2 cellular contexts compared by ENCODE assay signal in the genomic region with DNA sequence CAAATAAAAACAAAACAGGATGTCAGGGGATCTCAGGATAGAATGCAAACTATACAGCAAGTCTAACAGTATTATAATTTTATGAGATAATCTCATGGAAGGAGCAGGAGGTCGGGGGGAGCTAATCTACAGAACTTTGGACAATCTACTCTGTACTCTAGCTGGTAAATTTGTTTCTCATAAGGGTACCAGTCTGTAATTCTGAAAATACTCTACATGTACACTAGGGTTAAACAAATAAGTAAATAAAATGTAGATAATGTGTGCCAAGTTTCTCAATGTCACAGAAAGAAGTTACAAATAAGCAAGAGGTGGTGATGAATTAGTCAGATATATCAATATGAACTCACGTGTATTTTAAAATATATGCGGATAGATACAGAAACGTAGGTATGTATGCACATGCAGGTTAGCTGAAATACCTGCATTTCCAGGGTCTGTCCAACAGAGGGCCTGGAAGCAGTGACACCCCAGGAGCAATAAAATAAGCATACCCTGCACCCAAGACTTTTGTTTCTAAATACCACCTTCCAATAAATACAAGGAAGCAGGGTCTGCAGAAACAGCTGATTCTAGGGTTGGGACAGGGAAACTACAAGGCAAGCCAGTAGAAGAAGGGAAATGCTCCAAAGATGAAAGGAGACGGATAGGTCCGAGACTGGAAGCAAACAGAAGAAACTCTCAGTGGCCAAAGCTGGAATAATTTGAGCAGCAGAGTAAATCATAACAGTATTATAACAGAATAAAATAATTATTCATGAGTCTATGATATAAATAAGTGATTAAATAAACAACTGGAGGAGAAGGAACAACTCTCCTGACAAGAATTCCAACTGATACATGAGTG.
A peak's percentile ranks its signal among the peaks of the same experiment; 100 is the strongest.
TF ChIP-seq lines count a peak whose summit lies in the region.

No MANE protein-coding gene starts in this region.

TF ChIP-seq in SK-N-SH, 30 proteins besides CTCF, POLR2A, EP300 and RAD21:
- 0 out of 2 replicates have a peak, but pooled peaks have one; percentile 11 for TF ChIP-seq MXI1 (IDR thresholded peaks at IDR 0.05; ENCODE audit: low read depth, low read length)
- no peak for TF ChIP-seq POLR2AphosphoS5 (IDR thresholded peaks at IDR 0.05; ENCODE audit: low read depth, low read length)
- peak; percentile 64 for TF ChIP-seq SMC3 (IDR thresholded peaks at IDR 0.05; ENCODE audit: low read depth, low read length)

TF ChIP-seq in GM12878, 131 proteins besides CTCF, POLR2A, EP300 and RAD21:
- TF ChIP-seq, protein P1, sequence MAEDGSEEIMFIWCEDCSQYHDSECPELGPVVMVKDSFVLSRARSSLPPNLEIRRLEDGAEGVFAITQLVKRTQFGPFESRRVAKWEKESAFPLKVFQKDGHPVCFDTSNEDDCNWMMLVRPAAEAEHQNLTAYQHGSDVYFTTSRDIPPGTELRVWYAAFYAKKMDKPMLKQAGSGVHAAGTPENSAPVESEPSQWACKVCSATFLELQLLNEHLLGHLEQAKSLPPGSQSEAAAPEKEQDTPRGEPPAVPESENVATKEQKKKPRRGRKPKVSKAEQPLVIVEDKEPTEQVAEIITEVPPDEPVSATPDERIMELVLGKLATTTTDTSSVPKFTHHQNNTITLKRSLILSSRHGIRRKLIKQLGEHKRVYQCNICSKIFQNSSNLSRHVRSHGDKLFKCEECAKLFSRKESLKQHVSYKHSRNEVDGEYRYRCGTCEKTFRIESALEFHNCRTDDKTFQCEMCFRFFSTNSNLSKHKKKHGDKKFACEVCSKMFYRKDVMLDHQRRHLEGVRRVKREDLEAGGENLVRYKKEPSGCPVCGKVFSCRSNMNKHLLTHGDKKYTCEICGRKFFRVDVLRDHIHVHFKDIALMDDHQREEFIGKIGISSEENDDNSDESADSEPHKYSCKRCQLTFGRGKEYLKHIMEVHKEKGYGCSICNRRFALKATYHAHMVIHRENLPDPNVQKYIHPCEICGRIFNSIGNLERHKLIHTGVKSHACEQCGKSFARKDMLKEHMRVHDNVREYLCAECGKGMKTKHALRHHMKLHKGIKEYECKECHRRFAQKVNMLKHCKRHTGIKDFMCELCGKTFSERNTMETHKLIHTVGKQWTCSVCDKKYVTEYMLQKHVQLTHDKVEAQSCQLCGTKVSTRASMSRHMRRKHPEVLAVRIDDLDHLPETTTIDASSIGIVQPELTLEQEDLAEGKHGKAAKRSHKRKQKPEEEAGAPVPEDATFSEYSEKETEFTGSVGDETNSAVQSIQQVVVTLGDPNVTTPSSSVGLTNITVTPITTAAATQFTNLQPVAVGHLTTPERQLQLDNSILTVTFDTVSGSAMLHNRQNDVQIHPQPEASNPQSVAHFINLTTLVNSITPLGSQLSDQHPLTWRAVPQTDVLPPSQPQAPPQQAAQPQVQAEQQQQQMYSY (CRISPR knock-in tag; IDR thresholded peaks at IDR 0.05) = no peak
- TF ChIP-seq, protein P2, sequence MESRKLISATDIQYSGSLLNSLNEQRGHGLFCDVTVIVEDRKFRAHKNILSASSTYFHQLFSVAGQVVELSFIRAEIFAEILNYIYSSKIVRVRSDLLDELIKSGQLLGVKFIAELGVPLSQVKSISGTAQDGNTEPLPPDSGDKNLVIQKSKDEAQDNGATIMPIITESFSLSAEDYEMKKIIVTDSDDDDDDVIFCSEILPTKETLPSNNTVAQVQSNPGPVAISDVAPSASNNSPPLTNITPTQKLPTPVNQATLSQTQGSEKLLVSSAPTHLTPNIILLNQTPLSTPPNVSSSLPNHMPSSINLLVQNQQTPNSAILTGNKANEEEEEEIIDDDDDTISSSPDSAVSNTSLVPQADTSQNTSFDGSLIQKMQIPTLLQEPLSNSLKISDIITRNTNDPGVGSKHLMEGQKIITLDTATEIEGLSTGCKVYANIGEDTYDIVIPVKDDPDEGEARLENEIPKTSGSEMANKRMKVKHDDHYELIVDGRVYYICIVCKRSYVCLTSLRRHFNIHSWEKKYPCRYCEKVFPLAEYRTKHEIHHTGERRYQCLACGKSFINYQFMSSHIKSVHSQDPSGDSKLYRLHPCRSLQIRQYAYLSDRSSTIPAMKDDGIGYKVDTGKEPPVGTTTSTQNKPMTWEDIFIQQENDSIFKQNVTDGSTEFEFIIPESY (IDR thresholded peaks at IDR 0.05) = no peak
- TF ChIP-seq YY1 (IDR thresholded peaks at IDR 0.05; ENCODE audit: low read depth, low read length) (0 out of 2 replicates have a peak, but pooled peaks have one; percentile 15), RUNX3 (IDR thresholded peaks at IDR 0.05; ENCODE audit: low read length) (no peak), BHLHE40 (IDR thresholded peaks at IDR 0.05; ENCODE audit: borderline replicate concordance in 1 of 2, low read depth in 2 of 2, low read length in 1 of 2) (peak in 1 of 2 experiments; percentile 27; a peak in 1 of 4 replicates), SMC3 (IDR thresholded peaks at IDR 0.05; ENCODE audit: borderline replicate concordance, low read length) (peak; percentile 62; the same call in 1 of the 2 replicates)
- TF ChIP-seq, protein P3, sequence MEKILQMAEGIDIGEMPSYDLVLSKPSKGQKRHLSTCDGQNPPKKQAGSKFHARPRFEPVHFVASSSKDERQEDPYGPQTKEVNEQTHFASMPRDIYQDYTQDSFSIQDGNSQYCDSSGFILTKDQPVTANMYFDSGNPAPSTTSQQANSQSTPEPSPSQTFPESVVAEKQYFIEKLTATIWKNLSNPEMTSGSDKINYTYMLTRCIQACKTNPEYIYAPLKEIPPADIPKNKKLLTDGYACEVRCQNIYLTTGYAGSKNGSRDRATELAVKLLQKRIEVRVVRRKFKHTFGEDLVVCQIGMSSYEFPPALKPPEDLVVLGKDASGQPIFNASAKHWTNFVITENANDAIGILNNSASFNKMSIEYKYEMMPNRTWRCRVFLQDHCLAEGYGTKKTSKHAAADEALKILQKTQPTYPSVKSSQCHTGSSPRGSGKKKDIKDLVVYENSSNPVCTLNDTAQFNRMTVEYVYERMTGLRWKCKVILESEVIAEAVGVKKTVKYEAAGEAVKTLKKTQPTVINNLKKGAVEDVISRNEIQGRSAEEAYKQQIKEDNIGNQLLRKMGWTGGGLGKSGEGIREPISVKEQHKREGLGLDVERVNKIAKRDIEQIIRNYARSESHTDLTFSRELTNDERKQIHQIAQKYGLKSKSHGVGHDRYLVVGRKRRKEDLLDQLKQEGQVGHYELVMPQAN (conservative IDR thresholded peaks at IDR 0.05) = 0 out of 2 replicates have a peak, but pooled peaks have one; percentile 18
TF ChIP-seq in GM12878: peak in this region for 4.
